Comparison of ENCODE assay signal across 15 cellular contexts in the genomic region with DNA sequence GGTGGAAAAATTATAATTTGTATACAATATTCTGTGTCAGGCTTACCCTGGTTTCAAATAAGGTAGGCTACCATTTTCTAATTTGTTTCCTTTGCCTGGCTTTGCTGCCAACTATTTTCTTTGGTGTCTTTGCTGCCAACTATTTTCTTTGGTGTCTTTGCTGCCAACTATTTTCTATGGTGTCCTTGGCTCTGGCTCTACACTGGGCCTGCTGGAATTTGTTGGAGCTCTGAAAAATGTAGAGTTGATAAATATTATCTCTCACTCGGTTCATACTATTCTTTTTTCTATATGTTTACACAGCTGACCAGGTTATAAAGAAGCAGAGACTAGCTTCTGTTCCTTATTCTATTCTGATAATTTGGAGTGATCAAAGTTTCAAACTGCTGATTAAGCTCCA.
"Had no signal": no experiment of that assay in that cellular context is flagged by ENCODE, and none has a peak within 500 bp of the region (broad histone marks: within the 10 kb centered on the region; RNA-seq: fewer than 3 reads in every experiment).

No MANE protein-coding gene starts in this region.

- H3K4me1 Mint-ChIP-seq: naive thymus-derived CD4-positive, alpha-beta T cell; nephron progenitor cell; stimulated activated naive B cell treated with anti-CD40 and anti-IgM and Interleukin-4, amounts not matched to agents 10 μg/mL and 1 μg/mL and 100 μg/mL, for 72 hours; stimulated activated naive CD8-positive, alpha-beta T cell treated with anti-CD3 and anti-CD28 coated beads, Interleukin-15, amount 100 ng/mL, for 72 hours had no signal

- H3K9me3 Mint-ChIP-seq: nephron progenitor cell; stimulated activated naive B cell treated with anti-CD40 and anti-IgM and Interleukin-4, amounts not matched to agents 10 μg/mL and 1 μg/mL and 100 μg/mL, for 72 hours; stimulated activated naive CD8-positive, alpha-beta T cell treated with anti-CD3 and anti-CD28 coated beads, Interleukin-15, amount 100 ng/mL, for 72 hours had no signal

- DNase-seq: effector memory CD4-positive, alpha-beta T cell; gastrocnemius medialis; heart right ventricle; islet precursor cell; left lung; lower lobe of right lung; mesenchymal stem cell; naive thymus-derived CD4-positive, alpha-beta T cell; nephron progenitor cell; sigmoid colon; stimulated activated CD4-positive, alpha-beta T cell treated with anti-CD3 and anti-CD28 coated beads, Interleukin-2, amount 100 ng/mL, for 24 hours; stimulated activated CD4-positive, alpha-beta T cell treated with anti-CD3 and anti-CD28 coated beads, Interleukin-4, amount 100 ng/mL, for 4 hours; stimulated activated naive B cell treated with anti-CD40 and anti-IgM and Interleukin-4, amounts not matched to agents 10 μg/mL and 1 μg/mL and 100 μg/mL, for 72 hours; stimulated activated naive CD8-positive, alpha-beta T cell treated with anti-CD3 and anti-CD28 coated beads, Interleukin-15, amount 100 ng/mL, for 72 hours; transverse colon had no signal

- H3K4me3 Mint-ChIP-seq: naive thymus-derived CD4-positive, alpha-beta T cell; nephron progenitor cell; stimulated activated naive B cell treated with anti-CD40 and anti-IgM and Interleukin-4, amounts not matched to agents 10 μg/mL and 1 μg/mL and 100 μg/mL, for 72 hours; stimulated activated naive CD8-positive, alpha-beta T cell treated with anti-CD3 and anti-CD28 coated beads, Interleukin-15, amount 100 ng/mL, for 72 hours had no signal

- H3K27ac Mint-ChIP-seq: naive thymus-derived CD4-positive, alpha-beta T cell; nephron progenitor cell; stimulated activated naive B cell treated with anti-CD40 and anti-IgM and Interleukin-4, amounts not matched to agents 10 μg/mL and 1 μg/mL and 100 μg/mL, for 72 hours; stimulated activated naive CD8-positive, alpha-beta T cell treated with anti-CD3 and anti-CD28 coated beads, Interleukin-15, amount 100 ng/mL, for 72 hours had no signal

- ATAC-seq: gastrocnemius medialis; left lung; lower lobe of right lung; naive thymus-derived CD4-positive, alpha-beta T cell; stimulated activated naive B cell treated with anti-CD40 and anti-IgM and Interleukin-4, amounts not matched to agents 10 μg/mL and 1 μg/mL and 100 μg/mL, for 72 hours; stimulated activated naive CD8-positive, alpha-beta T cell treated with anti-CD3 and anti-CD28 coated beads, Interleukin-15, amount 100 ng/mL, for 72 hours had no signal

- H3K27me3 Mint-ChIP-seq: naive thymus-derived CD4-positive, alpha-beta T cell; stimulated activated naive B cell treated with anti-CD40 and anti-IgM and Interleukin-4, amounts not matched to agents 10 μg/mL and 1 μg/mL and 100 μg/mL, for 72 hours; stimulated activated naive CD8-positive, alpha-beta T cell treated with anti-CD3 and anti-CD28 coated beads, Interleukin-15, amount 100 ng/mL, for 72 hours had no signal

- H3K36me3 Mint-ChIP-seq: naive thymus-derived CD4-positive, alpha-beta T cell; stimulated activated naive B cell treated with anti-CD40 and anti-IgM and Interleukin-4, amounts not matched to agents 10 μg/mL and 1 μg/mL and 100 μg/mL, for 72 hours had no signal
